In genomic region chr19:966481-967088, GRCh38 we compare ENCODE assay signal across 32 cellular contexts. TPM values are rescaled to one million over a fixed set of nuclear protein-coding genes. Genes with fewer than 3 reads are reported as not detected.
"Had no signal": no experiment of that assay in that cellular context is flagged by ENCODE, and none has a peak within 500 bp of the region (broad histone marks: within the 10 kb centered on the region; RNA-seq: fewer than 3 reads in every experiment).

No MANE protein-coding gene starts in this region.

- H3K27ac ChIP-seq: ascending aorta, cardiac muscle cell, coronary artery, dorsolateral prefrontal cortex, ovary, psoas muscle, stomach, thyroid gland, upper lobe of right lung had no signal

- DNase-seq: activated CD4-positive, alpha-beta T cell treated with anti-CD3 and anti-CD28 coated beads for 4 hours; activated CD4-positive, alpha-beta T cell treated with anti-CD3 and anti-CD28 coated beads, Interleukin-2, amount 50 U/mL, for 4 hours; activated CD8-positive, alpha-beta memory T cell treated with anti-CD3 and anti-CD28 coated beads for 24 hours; activated effector memory CD4-positive, alpha-beta T cell treated with anti-CD3 and anti-CD28 coated beads, Interleukin-2, amount 50 U/mL, for 16 hours; activated naive CD4-positive, alpha-beta T cell treated with anti-CD3 and anti-CD28 coated beads for 36 hours; activated naive CD8-positive, alpha-beta T cell treated with anti-CD3 and anti-CD28 coated beads, Interleukin-2, amount 10 ng/mL, durations not matched to agents 7 days and 5 days; cerebellar nuclear complex; dorsolateral prefrontal cortex; effector memory CD4-positive, alpha-beta T cell; foreskin fibroblast; head of caudate nucleus; hippocampal formation; left cardiac atrium; left ventricle myocardium superior; naive B cell; nephron progenitor cell; ovary; psoas muscle; stimulated activated CD4-positive, alpha-beta T cell treated with anti-CD3 and anti-CD28 coated beads, Interleukin-15, amount 100 ng/mL, for 24 hours; stimulated activated CD4-positive, alpha-beta T cell treated with anti-CD3 and anti-CD28 coated beads, Interleukin-2, amount 100 ng/mL, for 24 hours; stimulated activated naive B cell treated with anti-CD40 and anti-IgM and Interleukin-4, amounts not matched to agents 10 μg/mL and 1 μg/mL and 100 μg/mL, for 72 hours; stomach; thyroid gland; upper lobe of right lung had no signal

- H3K4me1 ChIP-seq: ascending aorta, psoas muscle, thyroid gland, upper lobe of right lung had no signal

- ATAC-seq: left cardiac atrium; left ventricle myocardium superior; psoas muscle; stimulated activated naive B cell treated with anti-CD40 and anti-IgM and Interleukin-4, amounts not matched to agents 10 μg/mL and 1 μg/mL and 100 μg/mL, for 72 hours; upper lobe of right lung had no signal

- H3K4me3 ChIP-seq: ascending aorta, cardiac muscle cell, coronary artery, dorsolateral prefrontal cortex, ovary, psoas muscle, stomach, thyroid gland, upper lobe of right lung had no signal

- H3K36me3 ChIP-seq: ovary had no signal

- FAIRE-seq: keratinocyte had no signal

- H3K27me3 Mint-ChIP-seq: activated naive CD8-positive, alpha-beta T cell treated with anti-CD3 and anti-CD28 coated beads, Interleukin-2, amount 10 ng/mL, durations not matched to agents 7 days and 5 days; brain; naive B cell; stimulated activated naive B cell treated with anti-CD40 and anti-IgM and Interleukin-4, amounts not matched to agents 10 μg/mL and 1 μg/mL and 100 μg/mL, for 72 hours had no signal

- H3K9me3 ChIP-seq: thyroid gland had no signal

- H3K27ac Mint-ChIP-seq: activated naive CD4-positive, alpha-beta T cell treated with anti-CD3 and anti-CD28 coated beads for 36 hours; activated naive CD8-positive, alpha-beta T cell treated with anti-CD3 and anti-CD28 coated beads, Interleukin-2, amount 10 ng/mL, durations not matched to agents 7 days and 5 days; activated T-helper 1 cell treated with anti-CD3 and anti-CD28 coated beads, Interleukin-12 subunit alpha, Interleukin-12 subunit beta, Interleukin-2, Interleukin-4 antibody, amounts not matched to agents 30 ng/mL and 10 ng/mL and 1 ng/mL, durations not matched to agents 14 hours and 24 hours and 36 hours; brain; nephron progenitor cell; stimulated activated naive B cell treated with anti-CD40 and anti-IgM and Interleukin-4, amounts not matched to agents 10 μg/mL and 1 μg/mL and 100 μg/mL, for 72 hours; T-helper 2 cell treated with Interferon-gamma antibody and Interleukin-4, amounts not matched to agents 5 μg/mL and 100 μg/mL, for 36 hours had no signal

- H3K27me3 ChIP-seq: ascending aorta, cardiac muscle cell, dorsolateral prefrontal cortex, ovary, stomach, thyroid gland, upper lobe of right lung had no signal

- H3K4me3 Mint-ChIP-seq: activated naive CD4-positive, alpha-beta T cell treated with anti-CD3 and anti-CD28 coated beads for 36 hours; activated naive CD8-positive, alpha-beta T cell treated with anti-CD3 and anti-CD28 coated beads, Interleukin-2, amount 10 ng/mL, durations not matched to agents 7 days and 5 days; activated T-helper 1 cell treated with anti-CD3 and anti-CD28 coated beads, Interleukin-12 subunit alpha, Interleukin-12 subunit beta, Interleukin-2, Interleukin-4 antibody, amounts not matched to agents 30 ng/mL and 10 ng/mL and 1 ng/mL, durations not matched to agents 14 hours and 24 hours and 36 hours; brain; nephron progenitor cell; stimulated activated naive B cell treated with anti-CD40 and anti-IgM and Interleukin-4, amounts not matched to agents 10 μg/mL and 1 μg/mL and 100 μg/mL, for 72 hours; T-helper 2 cell treated with Interferon-gamma antibody and Interleukin-4, amounts not matched to agents 5 μg/mL and 100 μg/mL, for 36 hours had no signal

- H3K4me1 Mint-ChIP-seq: naive B cell; stimulated activated naive B cell treated with anti-CD40 and anti-IgM and Interleukin-4, amounts not matched to agents 10 μg/mL and 1 μg/mL and 100 μg/mL, for 72 hours had no signal

RNA-seq across cellular contexts. Expression of gene GRIN3B, which starts 33.6 kb away (rescaled TPM):
- total RNA-seq: activated naive CD8-positive, alpha-beta T cell treated with anti-CD3 and anti-CD28 coated beads, Interleukin-2, amount 10 ng/mL, durations not matched to agents 7 days and 5 days; activated T-helper 1 cell treated with anti-CD3 and anti-CD28 coated beads, Interleukin-12 subunit alpha, Interleukin-12 subunit beta, Interleukin-2, Interleukin-4 antibody, amounts not matched to agents 30 ng/mL and 10 ng/mL and 1 ng/mL, durations not matched to agents 14 hours and 24 hours and 36 hours; ascending aorta; left ventricle myocardium superior; stomach; upper lobe of right lung had no signal

RNA-seq across cellular contexts. Expression of gene KISS1R, which starts 49.5 kb away (rescaled TPM):
- total RNA-seq: ascending aorta, left cardiac atrium, left ventricle myocardium superior, lung microvascular endothelial cell, psoas muscle, stomach, thyroid gland, upper lobe of right lung had no signal
- polyA plus RNA-seq: keratinocyte, ovary, stomach had no signal
